In the genomic region with DNA sequence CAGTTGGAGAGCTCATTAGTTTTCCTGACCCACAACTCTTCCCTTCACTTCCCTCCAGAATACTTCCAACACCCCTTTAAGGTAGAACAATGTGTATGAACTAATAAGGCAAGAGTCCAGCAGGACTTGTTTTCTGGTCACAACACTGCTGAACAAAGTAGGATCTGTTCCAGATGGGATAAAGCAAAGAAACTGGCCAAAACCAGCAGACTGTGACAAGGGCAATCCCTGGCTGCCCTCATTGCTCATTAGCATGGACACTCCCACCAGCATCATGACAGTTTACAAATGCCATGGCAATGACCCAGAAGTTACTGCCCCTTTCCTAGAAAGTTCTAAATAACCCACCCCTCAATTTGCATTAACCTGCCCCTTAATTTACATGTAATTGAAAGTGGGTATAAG, we compare ENCODE assay signal across 1 cellular context.
TF ChIP-seq lines count a peak whose summit lies in the region.

No MANE protein-coding gene starts in this region.

TF ChIP-seq in IMR-90, 13 proteins besides CTCF, POLR2A, EP300 and RAD21 (continued from another document):
- TF ChIP-seq, protein P1, sequence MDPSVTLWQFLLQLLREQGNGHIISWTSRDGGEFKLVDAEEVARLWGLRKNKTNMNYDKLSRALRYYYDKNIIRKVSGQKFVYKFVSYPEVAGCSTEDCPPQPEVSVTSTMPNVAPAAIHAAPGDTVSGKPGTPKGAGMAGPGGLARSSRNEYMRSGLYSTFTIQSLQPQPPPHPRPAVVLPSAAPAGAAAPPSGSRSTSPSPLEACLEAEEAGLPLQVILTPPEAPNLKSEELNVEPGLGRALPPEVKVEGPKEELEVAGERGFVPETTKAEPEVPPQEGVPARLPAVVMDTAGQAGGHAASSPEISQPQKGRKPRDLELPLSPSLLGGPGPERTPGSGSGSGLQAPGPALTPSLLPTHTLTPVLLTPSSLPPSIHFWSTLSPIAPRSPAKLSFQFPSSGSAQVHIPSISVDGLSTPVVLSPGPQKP (IDR thresholded peaks at IDR 0.05; ENCODE audit: borderline replicate concordance, low read depth, low read length): no peak
- no peak for TF ChIP-seq MAZ (IDR thresholded peaks at IDR 0.05; ENCODE audit: borderline replicate concordance, low read depth, low read length)
